ENCODE assay signal across 23 cellular contexts in genomic region chr12:132675753-132676152, GRCh38. TPM values are rescaled to one million over a fixed set of nuclear protein-coding genes. Genes with fewer than 3 reads are reported as not detected.
A peak's percentile ranks its signal among the peaks of the same experiment; 100 is the strongest.
DNase-seq lines count a peak whose midpoint lies in the region; ATAC-seq and TF ChIP-seq lines count a peak whose summit lies in the region.
"Had no signal": no experiment of that assay in that cellular context is flagged by ENCODE, and none has a peak within 500 bp of the region (broad histone marks: within the 10 kb centered on the region; RNA-seq: fewer than 3 reads in every experiment).

No MANE protein-coding gene starts in this region.

- H3K4me2 ChIP-seq in neuronal stem cell (ENCODE audit: insufficient read depth, low read length, poor library complexity, severe bottlenecking) = no peak overlapping the region
- H3K4me2 ChIP-seq: A549 had no signal

- H3K27me3 ChIP-seq in neuronal stem cell (ENCODE audit: control insufficient read depth in 3 of 3, insufficient read depth in 3 of 3, low read depth in 1 of 3, low read length in 3 of 3) (no peaks in the 10 kb centered on the region), transverse colon (no peaks in the 10 kb centered on the region)

- no peak overlapping the region for H3K18ac ChIP-seq in neuronal stem cell (ENCODE audit: low read length)

- TF ChIP-seq EP300 in transverse colon (IDR thresholded peaks at IDR 0.05; ENCODE audit: low read depth) = no peak

- H3K4ac ChIP-seq in neuronal stem cell (ENCODE audit: low read length) = no peak overlapping the region

- no peak for DNase-seq in activated naive CD4-positive, alpha-beta T cell treated with anti-CD3 and anti-CD28 coated beads, Interleukin-2, amount 10 ng/mL, durations not matched to agents 7 days and 5 days
- no peak for DNase-seq in activated naive CD4-positive, alpha-beta T cell treated with anti-CD3 and anti-CD28 coated beads, Interleukin-2, amount 50 U/mL, for 72 hours (ENCODE audit: low spot score in 2 of 2)
- DNase-seq in neuronal stem cell (ENCODE audit: low spot score) = no peak
- peak; percentile 70 for DNase-seq in transverse colon
- DNase-seq in NCI-H128 (lab: John Stamatoyannopoulos, UW; ENCODE audit: unreplicated experiment) = no peak
- DNase-seq: AML-193; Caco-2; CD4-positive, alpha-beta T cell; DMS153; DMS79; GDM1; GOT3; H7 had no signal

- H3K27me3 Mint-ChIP-seq in activated naive CD4-positive, alpha-beta T cell treated with anti-CD3 and anti-CD28 coated beads, Interleukin-2, amount 10 ng/mL, durations not matched to agents 7 days and 5 days = no peaks in the 10 kb centered on the region
- H3K27me3 Mint-ChIP-seq: CD4-positive, alpha-beta T cell had no signal

- peak overlapping the region; percentile 67 for H3K27ac Mint-ChIP-seq in activated naive CD4-positive, alpha-beta T cell treated with anti-CD3 and anti-CD28 coated beads, Interleukin-2, amount 10 ng/mL, durations not matched to agents 7 days and 5 days
- H3K27ac Mint-ChIP-seq in activated naive CD4-positive, alpha-beta T cell treated with anti-CD3 and anti-CD28 coated beads, Interleukin-2, amount 50 U/mL, for 72 hours = no peak overlapping the region
- H3K27ac Mint-ChIP-seq: CD4-positive, alpha-beta T cell had no signal

- no peak overlapping the region for H3K27ac ChIP-seq in neuronal stem cell (replicated peaks; ENCODE audit: low read length)
- H3K27ac ChIP-seq in transverse colon = no peak overlapping the region
- H3K27ac ChIP-seq: 22Rv1, A549, C4-2B had no signal

- H3K4me3 ChIP-seq in neuronal stem cell (ENCODE audit: low read length in 2 of 2) = no peak overlapping the region
- H3K4me3 ChIP-seq in transverse colon = no peak overlapping the region
- H3K4me3 ChIP-seq: A549 had no signal

- no peak for TF ChIP-seq CTCF in transverse colon (IDR thresholded peaks at IDR 0.05)

- no peak overlapping the region for H3K23ac ChIP-seq in neuronal stem cell (ENCODE audit: low read depth, low read length, poor library complexity)

- peaks cover 13% of the 10 kb centered on the region for H3K4me1 Mint-ChIP-seq in activated naive CD4-positive, alpha-beta T cell treated with anti-CD3 and anti-CD28 coated beads, Interleukin-2, amount 10 ng/mL, durations not matched to agents 7 days and 5 days

- ATAC-seq in activated naive CD4-positive, alpha-beta T cell treated with anti-CD3 and anti-CD28 coated beads, Interleukin-2, amount 50 U/mL, for 72 hours = no peak
- ATAC-seq in esophagus mucosa (peak; percentile 51), GM21360 (IDR thresholded peaks at IDR 0.05; ENCODE audit: unreplicated experiment) (no peak), GM21619 (IDR thresholded peaks at IDR 0.05; ENCODE audit: unreplicated experiment) (no peak)
- ATAC-seq: A549, HCT116 had no signal

- no peak overlapping the region for H2AK5ac ChIP-seq in neuronal stem cell (ENCODE audit: low read depth, low read length)

- peak overlapping the region; percentile 21 for H3K9ac ChIP-seq in neuronal stem cell (ENCODE audit: low read depth, low read length, poor library complexity)

- no peak overlapping the region for H3K14ac ChIP-seq in neuronal stem cell (ENCODE audit: low read length)

- intact Hi-C loops in transverse colon (cut with DNase I; ENCODE audit: low total_unique reads) = no loop called here

- H2BK15ac ChIP-seq in neuronal stem cell (ENCODE audit: low read length) = no peak overlapping the region

- no peak overlapping the region for H2AFZ ChIP-seq in neuronal stem cell (ENCODE audit: low read length)

- H3K9me3 Mint-ChIP-seq in activated naive CD4-positive, alpha-beta T cell treated with anti-CD3 and anti-CD28 coated beads, Interleukin-2, amount 10 ng/mL, durations not matched to agents 7 days and 5 days = no peaks in the 10 kb centered on the region
- H3K9me3 Mint-ChIP-seq in activated naive CD4-positive, alpha-beta T cell treated with anti-CD3 and anti-CD28 coated beads, Interleukin-2, amount 50 U/mL, for 72 hours = no peaks in the 10 kb centered on the region
- H3K9me3 Mint-ChIP-seq: CD4-positive, alpha-beta T cell had no signal

- no peak overlapping the region for H4K8ac ChIP-seq in neuronal stem cell (ENCODE audit: low read depth, low read length)

- H3K4me1 ChIP-seq in neuronal stem cell (ENCODE audit: control insufficient read depth in 2 of 2, insufficient read depth in 1 of 2, low read depth in 1 of 2, low read length in 2 of 2) (no peaks in the 10 kb centered on the region), transverse colon (peaks cover 0 to 11% (median 0%) of the 10 kb centered on the region in 4 donors)
- H3K4me1 ChIP-seq: A549, Caco-2 had no signal

- H3K9me3 ChIP-seq in neuronal stem cell (replicated peaks in 1 of 2; ENCODE audit: control insufficient read depth in 2 of 2, insufficient read depth in 1 of 2, low read depth in 1 of 2, low read length in 2 of 2) (no peaks in the 10 kb centered on the region), transverse colon (no peaks in the 10 kb centered on the region)
- H3K9me3 ChIP-seq: A549, Caco-2 had no signal

- H3K36me3 ChIP-seq in neuronal stem cell (replicated peaks in 1 of 2; ENCODE audit: control insufficient read depth in 2 of 2, insufficient read depth in 2 of 2, low read length in 2 of 2) (peaks cover 63 to 99% of the 10 kb centered on the region in 2 donors), transverse colon (peaks cover 0 to 15% (median 1%) of the 10 kb centered on the region in 4 donors)

- H2BK12ac ChIP-seq in neuronal stem cell (ENCODE audit: low read length) = no peak overlapping the region

- in situ Hi-C loops in transverse colon (cut with MboI; ENCODE audit: low pct_ligation_motif_present in 1 of 4, low pct_unique_long_range_greater_than_20kb in 1 of 4, low sequenced_read_pairs in 3 of 4) = no loop called here

- H3K36me3 Mint-ChIP-seq in activated naive CD4-positive, alpha-beta T cell treated with anti-CD3 and anti-CD28 coated beads, Interleukin-2, amount 10 ng/mL, durations not matched to agents 7 days and 5 days = peaks cover 61% of the 10 kb centered on the region
- H3K36me3 Mint-ChIP-seq in activated naive CD4-positive, alpha-beta T cell treated with anti-CD3 and anti-CD28 coated beads, Interleukin-2, amount 50 U/mL, for 72 hours = peaks cover 19 to 44% of the 10 kb centered on the region in 2 donors

- peaks cover 4% of the 10 kb centered on the region for H3K79me1 ChIP-seq in neuronal stem cell (ENCODE audit: low read depth, low read length)

- no CpG with 5 or more reads among the region's 9 CpGs for WGBS in neuronal stem cell (ENCODE audit: extremely low coverage in 2 of 2, insufficient read length in 2 of 2, insufficient replicate concordance in 1 of 2), 2 donors
- WGBS in transverse colon (ENCODE audit: low coverage in 1 of 2), 2 donors = 74% methylated on average over 9 of the region's 9 CpGs; no CpG with 5 or more reads in 1 of the 2 donors

- no peak overlapping the region for H3K4me3 Mint-ChIP-seq in activated naive CD4-positive, alpha-beta T cell treated with anti-CD3 and anti-CD28 coated beads, Interleukin-2, amount 10 ng/mL, durations not matched to agents 7 days and 5 days
- H3K4me3 Mint-ChIP-seq: CD4-positive, alpha-beta T cell had no signal

- TF ChIP-seq POLR2A in transverse colon (IDR thresholded peaks at IDR 0.05) = no peak

- H4K91ac ChIP-seq in neuronal stem cell (ENCODE audit: low read depth, low read length, poor library complexity) = no peak overlapping the region

- H2BK120ac ChIP-seq in neuronal stem cell (ENCODE audit: low read depth, low read length) = no peak overlapping the region

- no peak overlapping the region for H2BK5ac ChIP-seq in neuronal stem cell (ENCODE audit: low read length)

- CTCF ChIA-PET in activated naive CD4-positive, alpha-beta T cell treated with anti-CD3 and anti-CD28 coated beads, Interleukin-2, amount 10 ng/mL, durations not matched to agents 7 days and 5 days (lab: Charles Lee) = interaction anchor here (0.9 kb wide), 1 partner anchor 37 kb away, joined by 3 read pairs; no protein-coding TSS in a partner anchor

RNA-seq across cellular contexts. Expression of gene POLE, which starts 11.4 kb away (rescaled TPM):
- total RNA-seq in activated naive CD4-positive, alpha-beta T cell treated with anti-CD3 and anti-CD28 coated beads, Interleukin-2, amount 50 U/mL, for 72 hours = 100 to 1,000 TPM; 164 to 177 TPM
- 23.4 TPM for total RNA-seq in esophagus mucosa
- polyA plus RNA-seq in neuronal stem cell (2013, experiment 1 of 2) = 34.0 TPM
- polyA plus RNA-seq in neuronal stem cell (2013, experiment 2 of 2) = 33.7 TPM
- total RNA-seq in transverse colon = 100 to 1,000 TPM in 1 of 4 donors, 10 to 100 TPM in 3; 57.0 to 204 (median 74.1) TPM

RNA-seq across cellular contexts. Expression of gene PXMP2, which starts 11.6 kb away (rescaled TPM):
- 10 to 100 TPM in 1 of 2 donors, 1 to 10 TPM in 1; 4.5 to 11.6 TPM for total RNA-seq in activated naive CD4-positive, alpha-beta T cell treated with anti-CD3 and anti-CD28 coated beads, Interleukin-2, amount 50 U/mL, for 72 hours
- 12.3 TPM for total RNA-seq in esophagus mucosa
- polyA plus RNA-seq in neuronal stem cell (2013, experiment 1 of 2) = 19.8 TPM
- 22.6 TPM for polyA plus RNA-seq in neuronal stem cell (2013, experiment 2 of 2)
- total RNA-seq in transverse colon = 100 to 1,000 TPM in 3 of 4 donors, 10 to 100 TPM in 1; 62.1 to 181 (median 128) TPM

RNA-seq across cellular contexts. Expression of gene PGAM5, which starts 34.9 kb away (rescaled TPM):
- 10 to 100 TPM; 60.0 to 65.9 TPM for total RNA-seq in activated naive CD4-positive, alpha-beta T cell treated with anti-CD3 and anti-CD28 coated beads, Interleukin-2, amount 50 U/mL, for 72 hours
- total RNA-seq in esophagus mucosa (49.8 TPM), transverse colon (10 to 100 TPM; 16.7 to 43.6 (median 25.4) TPM)
- polyA plus RNA-seq in neuronal stem cell (2013, experiment 1 of 2) = 33.9 TPM
- polyA plus RNA-seq in neuronal stem cell (2013, experiment 2 of 2) = 34.5 TPM

RNA-seq across cellular contexts. Expression of gene P2RX2, which starts 57.2 kb away (rescaled TPM):
- not detected for total RNA-seq in activated naive CD4-positive, alpha-beta T cell treated with anti-CD3 and anti-CD28 coated beads, Interleukin-2, amount 50 U/mL, for 72 hours
- total RNA-seq in esophagus mucosa (not detected), transverse colon (1 to 10 TPM in 1 of 4 donors, under 1 TPM in 1, not detected in 2; 0.96 to 2.1 TPM)
- polyA plus RNA-seq in neuronal stem cell (2013, experiment 1 of 2) = 0.14 TPM
- polyA plus RNA-seq in neuronal stem cell (2013, experiment 2 of 2) = 0.11 TPM
- total RNA-seq: Caco-2; CD4-positive, alpha-beta T cell; Daoy; HT-29 had no signal
- polyA plus RNA-seq: A549, BJ had no signal
